25 cellular contexts compared by ENCODE assay signal in genomic region chr18:73901589-73901988, GRCh38.
"Had no signal": no experiment of that assay in that cellular context is flagged by ENCODE, and none has a peak within 500 bp of the region (broad histone marks: within the 10 kb centered on the region; RNA-seq: fewer than 3 reads in every experiment).

No MANE protein-coding gene starts in this region.

- H3K27me3 ChIP-seq: neural progenitor cell, right atrium auricular region, right lobe of liver, tibial nerve, uterus had no signal

- H3K36me3 ChIP-seq: lower lobe of right lung, neural progenitor cell, neutrophil, right atrium auricular region, right lobe of liver, tibial nerve, uterus had no signal

- H3K9me3 ChIP-seq: lower lobe of right lung, neutrophil, right atrium auricular region, right lobe of liver, tibial nerve, uterus had no signal

- H3K4me1 ChIP-seq: lower lobe of right lung, neural progenitor cell, right atrium auricular region, right lobe of liver, tibial nerve, uterus had no signal

- FAIRE-seq: keratinocyte had no signal

- DNase-seq: kidney glomerular epithelial cell; left cardiac atrium; left ventricle myocardium superior; lower lobe of right lung; mammary epithelial cell; mesenchymal stem cell; naive thymus-derived CD8-positive, alpha-beta T cell; occipital lobe; right lobe of liver; stimulated activated CD4-positive, alpha-beta T cell treated with anti-CD3 and anti-CD28 coated beads, Interleukin-1b, Interleukin-23, amount 100 ng/mL, for 48 hours; stimulated activated CD4-positive, alpha-beta T cell treated with anti-CD3 and anti-CD28 coated beads, Interleukin-2, amount 100 ng/mL, for 48 hours; stimulated activated CD4-positive, alpha-beta T cell treated with anti-CD3 and anti-CD28 coated beads, Interleukin-4, amount 100 ng/mL, for 4 hours; stimulated activated CD8-positive, alpha-beta memory T cell treated with anti-CD3 and anti-CD28 coated beads, Interleukin-4, amount 100 ng/mL, for 48 hours; stimulated activated naive CD4-positive, alpha-beta T cell treated with Interleukin-2 at 50 U/mL for 16 hours; stimulated activated naive CD8-positive, alpha-beta T cell treated with anti-CD3 and anti-CD28 coated beads, Interleukin-15, amount 100 ng/mL, for 72 hours; substantia nigra; uterus had no signal

- H3K9ac ChIP-seq: neural progenitor cell had no signal

- H3K4me3 ChIP-seq: lower lobe of right lung, neural progenitor cell, right atrium auricular region, right lobe of liver, smooth muscle cell, tibial nerve, uterus had no signal

- H3K4me2 ChIP-seq: neural progenitor cell, smooth muscle cell had no signal

- ATAC-seq: left cardiac atrium; left lobe of liver; left ventricle myocardium superior; lower lobe of right lung; naive thymus-derived CD8-positive, alpha-beta T cell; right lobe of liver; stimulated activated memory B cell treated with anti-CD40 and anti-IgM and Interleukin-4, amounts not matched to agents 10 μg/mL and 1 μg/mL and 100 μg/mL, for 72 hours; stimulated activated naive CD8-positive, alpha-beta T cell treated with anti-CD3 and anti-CD28 coated beads, Interleukin-15, amount 100 ng/mL, for 72 hours had no signal

- H2AFZ ChIP-seq: neural progenitor cell had no signal

- H3K27ac ChIP-seq: lower lobe of right lung, neural progenitor cell, neutrophil, right atrium auricular region, right lobe of liver, tibial nerve, uterus had no signal
